In the genomic region with DNA sequence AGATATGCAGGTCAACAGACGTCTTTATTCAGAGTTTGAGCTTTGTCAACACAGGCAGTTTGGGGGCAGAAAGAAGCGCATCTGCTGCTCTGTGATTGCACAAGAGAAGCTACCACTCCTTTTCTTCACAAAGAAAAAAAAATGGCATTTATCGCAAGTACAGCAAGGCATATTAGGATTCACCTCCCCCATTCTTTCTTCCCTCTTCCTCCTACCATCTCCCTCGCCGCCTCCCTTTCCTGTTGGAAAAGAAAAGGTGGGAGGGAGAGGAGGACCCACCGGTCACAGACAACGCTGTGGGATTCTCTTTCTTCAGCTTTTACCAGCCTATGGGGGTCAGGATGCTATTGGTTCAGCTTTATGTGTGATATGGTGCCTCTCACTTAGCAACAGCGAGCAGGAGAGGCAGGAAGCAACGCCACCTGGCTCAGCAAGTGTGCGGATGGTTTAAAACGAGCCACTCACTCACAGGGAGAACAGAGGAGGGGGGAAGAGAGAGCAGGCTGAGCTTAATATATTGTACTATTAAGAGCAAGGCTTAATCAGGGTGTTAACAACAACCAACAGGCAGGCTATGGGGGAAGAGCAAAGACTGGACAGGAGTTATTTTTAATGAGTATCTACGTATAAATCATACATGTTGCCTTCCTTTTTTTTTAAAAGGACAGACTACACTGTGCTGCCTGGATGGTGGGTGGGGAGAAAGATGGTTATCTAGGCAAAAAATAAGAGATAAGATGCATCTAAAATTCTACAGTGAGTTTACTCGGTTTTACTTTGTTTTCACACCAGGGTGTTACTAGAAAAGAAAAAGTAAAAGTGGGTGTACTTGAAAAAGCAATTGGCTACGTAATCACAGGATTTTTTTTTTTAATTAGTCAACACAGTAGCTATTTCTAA, we compare ENCODE assay signal across 8 cellular contexts.
DNase-seq lines count a peak whose midpoint lies in the region; ATAC-seq and TF ChIP-seq lines count a peak whose summit lies in the region.

No MANE protein-coding gene starts in this region.

- H3K27me3 ChIP-seq in esophagus muscularis mucosa (no peaks in the 10 kb centered on the region), mucosa of stomach (ENCODE audit: control insufficient read depth, insufficient read depth, low read length) (no peaks in the 10 kb centered on the region)

- no peaks in the 10 kb centered on the region for H3K36me3 ChIP-seq in esophagus muscularis mucosa
- no peaks in the 10 kb centered on the region for H3K36me3 ChIP-seq in mucosa of stomach (ENCODE audit: control insufficient read depth, insufficient read depth, low read length)

- TF ChIP-seq POLR2A in esophagus muscularis mucosa (IDR thresholded peaks at IDR 0.05; ENCODE audit: low read depth): no peak

- peaks cover 25 to 46% (median 44%) of the 10 kb centered on the region in 4 donors for H3K4me1 ChIP-seq in esophagus muscularis mucosa
- peaks cover 25% of the 10 kb centered on the region for H3K4me1 ChIP-seq in mucosa of stomach (ENCODE audit: control insufficient read depth, insufficient read depth, low read length)

- TF ChIP-seq EP300 in esophagus muscularis mucosa (IDR thresholded peaks at IDR 0.05): no peak

- H3K4me3 ChIP-seq in esophagus muscularis mucosa (peak overlapping the region; percentile 45 to 61 (median 53)), mucosa of stomach (ENCODE audit: low read length) (peak overlapping the region; percentile 81)

- ATAC-seq in HG03342 (IDR thresholded peaks at IDR 0.05; ENCODE audit: unreplicated experiment): peak; percentile 58
- no peak for ATAC-seq in HG03196 (IDR thresholded peaks at IDR 0.05; ENCODE audit: unreplicated experiment)

- WGBS in esophagus muscularis mucosa: 8% methylated on average over 14 of the region's 14 CpGs

- H3K9me3 ChIP-seq in esophagus muscularis mucosa: no peaks in the 10 kb centered on the region
- H3K9me3 ChIP-seq in mucosa of stomach (ENCODE audit: control insufficient read depth, low read length): no peaks in the 10 kb centered on the region

- H3K9ac ChIP-seq in mucosa of stomach (ENCODE audit: low read length): peak overlapping the region; percentile 68

- peak; percentile 11 to 51 (median 43) for TF ChIP-seq CTCF in esophagus muscularis mucosa (IDR thresholded peaks at IDR 0.05)

- peak; percentile 91 for DNase-seq in DMS153 treated with DMSO at 0.1 percent for 48 hours (lab: John Stamatoyannopoulos, UW; ENCODE audit: unreplicated experiment)
- peak; percentile 86 for DNase-seq in NCI-H748 treated with DMSO at 0.1 percent for 48 hours (lab: John Stamatoyannopoulos, UW)
- DNase-seq in activated T-cell treated with anti-CD3 and anti-CD28 coated beads, Interleukin-2, amount 50 U/mL, for 1 hour: peak; percentile 58
- DNase-seq in esophagus muscularis mucosa (ENCODE audit: extremely low spot score): no peak

- H3K27ac ChIP-seq in esophagus muscularis mucosa (replicated peaks in 1 of 4): peak overlapping the region; percentile 74 to 82 (median 76)
- H3K27ac ChIP-seq in temporal lobe (ENCODE audit: low read depth, low read length): peak overlapping the region; percentile 34

- intact Hi-C loops in esophagus muscularis mucosa (cut with DNase I): loop anchor here (5.0 kb wide), 1 partner anchor 103 kb away; a partner anchor contains a TSS
